33 cellular contexts compared by ENCODE assay signal in the genomic region with DNA sequence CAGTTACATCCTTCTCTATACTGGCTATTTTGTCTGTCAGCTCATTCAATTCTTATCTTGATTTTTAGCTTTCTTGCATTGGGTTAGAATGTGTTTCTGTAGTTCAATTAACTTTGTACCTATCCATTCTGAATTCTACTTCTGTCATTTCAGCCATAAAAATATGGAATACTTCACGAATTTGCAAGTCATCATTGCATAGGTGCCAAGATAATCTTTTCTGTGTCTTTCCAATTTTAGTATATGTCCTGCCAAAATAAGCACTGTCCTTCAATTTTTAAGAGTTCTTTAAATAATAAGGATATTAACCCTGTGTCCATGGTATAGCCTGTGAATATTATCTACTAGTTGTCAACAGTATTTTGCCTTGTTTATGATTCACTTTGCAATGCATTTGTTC.
"Had no signal": no experiment of that assay in that cellular context is flagged by ENCODE, and none has a peak within 500 bp of the region (broad histone marks: within the 10 kb centered on the region; RNA-seq: fewer than 3 reads in every experiment).

No MANE protein-coding gene starts in this region.

- FAIRE-seq: astrocyte, bronchial epithelial cell had no signal

- ATAC-seq: activated naive CD4-positive, alpha-beta T cell treated with anti-CD3 and anti-CD28 coated beads, Interleukin-2, amount 50 U/mL, for 72 hours; activated naive CD8-positive, alpha-beta T cell treated with anti-CD3 and anti-CD28 coated beads, Interleukin-2, amount 50 U/mL, for 24 hours; activated T-cell treated with anti-CD3 and anti-CD28 coated beads, Interleukin-2, amount 50 U/mL, for 4 hours; activated T-cell treated with anti-CD3 and anti-CD28 coated beads, Interleukin-2, amount 50 U/mL, for 72 hours; activated T-helper 17 cell treated with anti-CD3 and anti-CD28 coated beads, Interleukin-2, amount 50 U/mL, for 72 hours; body of pancreas had no signal

- H3K4me3 ChIP-seq: adrenal gland, ascending aorta, body of pancreas, breast epithelium, cardiac muscle cell had no signal

- H3K9me3 ChIP-seq: adrenal gland, ascending aorta, body of pancreas, breast epithelium had no signal

- DNase-seq: activated effector memory CD4-positive, alpha-beta T cell treated with anti-CD3 and anti-CD28 coated beads, Interleukin-2, amount 50 U/mL, for 16 hours; activated effector memory CD4-positive, alpha-beta T cell treated with Interleukin-2 at 50 U/mL for 16 hours; activated gamma-delta T cell; activated gamma-delta T cell treated with Interleukin-2 at 50 U/mL for 16 hours; activated naive CD4-positive, alpha-beta T cell; activated naive CD4-positive, alpha-beta T cell treated with anti-CD3 and anti-CD28 coated beads for 36 hours; activated naive CD4-positive, alpha-beta T cell treated with anti-CD3 and anti-CD28 coated beads, Interleukin-2, amount 10 ng/mL, durations not matched to agents 7 days and 5 days; activated naive CD4-positive, alpha-beta T cell treated with anti-CD3 and anti-CD28 coated beads, Interleukin-2, amount 50 U/mL, for 16 hours; activated naive CD4-positive, alpha-beta T cell treated with Interleukin-2 at 50 U/mL for 16 hours; activated naive CD8-positive, alpha-beta T cell treated with anti-CD3 and anti-CD28 coated beads for 36 hours; activated naive CD8-positive, alpha-beta T cell treated with anti-CD3 and anti-CD28 coated beads, Interleukin-2, amount 10 ng/mL, durations not matched to agents 7 days and 5 days; activated naive CD8-positive, alpha-beta T cell treated with anti-CD3 and anti-CD28 coated beads, Interleukin-2, amount 50 U/mL, for 24 hours; activated T-cell treated with anti-CD3 and anti-CD28 coated beads, Interleukin-2, amount 50 U/mL, for 24 hours; activated T-cell treated with anti-CD3 and anti-CD28 coated beads, Interleukin-2, amount 50 U/mL, for 4 hours; activated T-cell treated with anti-CD3 and anti-CD28 coated beads, Interleukin-2, amount 50 U/mL, for 48 hours; activated T-cell treated with anti-CD3 and anti-CD28 coated beads, Interleukin-2, amount 50 U/mL, for 72 hours; adrenal gland; amniotic stem cell; amygdala; anterior cingulate cortex; aorta; body of pancreas; brain microvascular endothelial cell; caudate nucleus; central memory CD4-positive, alpha-beta T cell; cerebellar nuclear complex had no signal

- H3K27me3 ChIP-seq: adrenal gland, ascending aorta, body of pancreas, brain microvascular endothelial cell, breast epithelium, cardiac muscle cell had no signal

- H3K36me3 ChIP-seq: adrenal gland, ascending aorta, brain microvascular endothelial cell, breast epithelium, cardiac muscle cell had no signal

- H3K4me1 ChIP-seq: adrenal gland, ascending aorta, body of pancreas, breast epithelium had no signal

- H3K27ac ChIP-seq: adrenal gland, ascending aorta, body of pancreas, brain microvascular endothelial cell, breast epithelium, cardiac muscle cell had no signal
